ENCODE assay signal across 18 cellular contexts in genomic region chr1:68590473-68590872, GRCh38.
DNase-seq lines count a peak whose midpoint lies in the region; ATAC-seq and TF ChIP-seq lines count a peak whose summit lies in the region.
"Had no signal": no experiment of that assay in that cellular context is flagged by ENCODE, and none has a peak within 500 bp of the region (broad histone marks: within the 10 kb centered on the region; RNA-seq: fewer than 3 reads in every experiment).

No MANE protein-coding gene starts in this region.

- no peak overlapping the region for H3K4me3 Mint-ChIP-seq in brain

- H4K20me1 ChIP-seq in OCI-LY7 (ENCODE audit: insufficient read depth, low read length) (no peaks in the 10 kb centered on the region), hepatocyte (ENCODE audit: insufficient read depth, poor library complexity, severe bottlenecking) (no peaks in the 10 kb centered on the region)
- H4K20me1 ChIP-seq: BLaER1 had no signal

- TF ChIP-seq CTCF in OCI-LY7 (conservative IDR thresholded peaks at IDR 0.05; ENCODE audit: low read length): 0 out of 2 replicates have a peak, but pooled peaks have one; percentile 21
- peak; percentile 19 to 23 for TF ChIP-seq CTCF in brain (conservative IDR thresholded peaks at IDR 0.05)
- peak; percentile 12 for TF ChIP-seq CTCF in hepatocyte (IDR thresholded peaks at IDR 0.05; ENCODE audit: poor library complexity)
- no peak for TF ChIP-seq CTCF in GM13977 (IDR thresholded peaks at IDR 0.05; ENCODE audit: extremely low read depth, insufficient read depth, missing control alignments)

- peak; percentile 5 for DNase-seq in HT-29 (ENCODE audit: low spot score)
- no peak for DNase-seq in OCI-LY7 (ENCODE audit: low spot score)
- DNase-seq in hepatocyte (ENCODE audit: low spot score): no peak
- no peak for DNase-seq in GM13977 (ENCODE audit: low spot score)
- DNase-seq in putamen (ENCODE audit: low spot score): no peak
- DNase-seq in NOMO-1 treated with DMSO at 0.1 percent for 48 hours (lab: John Stamatoyannopoulos, UW; ENCODE audit: unreplicated experiment): no peak
- DNase-seq: DMS 273 treated with DMSO at 0.1 percent for 48 hours, H7, MG63, NCI-H1105, NCI-H1930, NCI-H510A, SHP77, T-helper 2 cell had no signal

- no peaks in the 10 kb centered on the region for H3K9me3 ChIP-seq in OCI-LY7 (ENCODE audit: low read length)
- no peaks in the 10 kb centered on the region for H3K9me3 ChIP-seq in hepatocyte (ENCODE audit: low read depth)
- H3K9me3 ChIP-seq: BLaER1, MG63 had no signal

- H3K36me3 ChIP-seq in OCI-LY7 (ENCODE audit: insufficient read depth, low read length) (no peaks in the 10 kb centered on the region), hepatocyte (replicated peaks; ENCODE audit: insufficient read depth, low read depth) (no peaks in the 10 kb centered on the region)
- H3K36me3 ChIP-seq: BLaER1, MG63 had no signal

- no peak overlapping the region for H3K4me2 ChIP-seq in OCI-LY7 (ENCODE audit: low read length)
- no peak overlapping the region for H3K4me2 ChIP-seq in hepatocyte
- H3K4me2 ChIP-seq: BLaER1 had no signal

- no peaks in the 10 kb centered on the region for H3K36me3 Mint-ChIP-seq in brain

- H3K4me1 Mint-ChIP-seq in brain: no peaks in the 10 kb centered on the region

- intact Hi-C loops in OCI-LY7 (cut with micrococcal nuclease; ENCODE audit: unreplicated experiment): no loop called here

- WGBS in hepatocyte (ENCODE audit: low lambda C conversion rate, missing lambda C conversion rate): 93% methylated on average over 1 of the region's 1 CpG

- H3K9me2 ChIP-seq in OCI-LY7 (ENCODE audit: insufficient read depth, low read length) (no peaks in the 10 kb centered on the region), hepatocyte (replicated peaks; ENCODE audit: insufficient read depth) (no peaks in the 10 kb centered on the region)

- no peak overlapping the region for H3K27ac ChIP-seq in OCI-LY7 (ENCODE audit: low read depth, low read length, poor library complexity, severe bottlenecking)
- no peak overlapping the region for H3K27ac ChIP-seq in hepatocyte
- H3K27ac ChIP-seq: BLaER1 had no signal

- H3K79me2 ChIP-seq in OCI-LY7 (ENCODE audit: insufficient read depth, low read depth, low read length) (no peaks in the 10 kb centered on the region), hepatocyte (no peaks in the 10 kb centered on the region)

- no peaks in the 10 kb centered on the region for H3K9me3 Mint-ChIP-seq in brain

- POLR2A ChIA-PET in OCI-LY7 (lab: Charles Lee): no interaction called here

- no peaks in the 10 kb centered on the region for H3K27me3 ChIP-seq in hepatocyte
- H3K27me3 ChIP-seq: BLaER1, MG63 had no signal

- H2AFZ ChIP-seq in OCI-LY7 (ENCODE audit: low read length) (no peak overlapping the region), hepatocyte (no peak overlapping the region)

- H3K4me3 ChIP-seq in OCI-LY7 (ENCODE audit: low read depth, low read length, poor library complexity, severe bottlenecking) (no peak overlapping the region), hepatocyte (no peak overlapping the region)
- H3K4me3 ChIP-seq: BLaER1, K562, MG63 had no signal

- ATAC-seq in HG02840 (IDR thresholded peaks at IDR 0.05; ENCODE audit: low FRiP score, unreplicated experiment): no peak
- ATAC-seq: K562 had no signal

- in situ Hi-C loops in GM13977 (cut with MboI; ENCODE audit: low pct_unique_long_range_greater_than_20kb, low sequenced_read_pairs, unreplicated experiment): no loop called here

- H3K27me3 Mint-ChIP-seq in brain: no peaks in the 10 kb centered on the region

- CTCF ChIA-PET in OCI-LY7 (lab: Charles Lee; ENCODE audit: unreplicated experiment): no interaction called here

- no peak overlapping the region for H3K27ac Mint-ChIP-seq in brain

- H3K4me1 ChIP-seq in OCI-LY7 (ENCODE audit: insufficient read depth, low read length, poor library complexity, severe bottlenecking) (no peaks in the 10 kb centered on the region), hepatocyte (ENCODE audit: insufficient read depth) (no peaks in the 10 kb centered on the region)
- H3K4me1 ChIP-seq: BLaER1 had no signal

- no TSS peak for BruUV-seq in OCI-LY7 (replicated peaks; lab: Mats Ljungman, UMichigan)
